16 cellular contexts compared by ENCODE assay signal in the genomic region with DNA sequence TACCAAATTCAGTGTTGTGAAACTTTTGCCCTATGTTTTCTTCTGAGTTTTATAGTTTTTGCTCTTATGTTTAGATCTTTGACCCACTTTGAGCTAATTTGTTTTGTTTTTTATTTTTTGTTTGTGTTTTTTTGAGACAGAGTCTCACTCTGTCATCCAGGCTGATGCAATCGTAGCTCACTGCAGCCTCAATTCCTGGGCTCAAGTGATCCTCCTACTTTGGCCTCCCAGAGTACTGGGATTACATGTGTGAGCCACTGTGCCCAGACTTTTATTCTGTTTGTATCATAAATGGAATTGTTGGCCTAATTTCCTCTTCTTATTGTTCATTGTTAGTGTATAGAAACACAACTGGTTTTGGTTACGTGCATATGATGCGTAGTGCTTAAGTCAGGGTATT.
"Had no signal": no experiment of that assay in that cellular context is flagged by ENCODE, and none has a peak within 500 bp of the region (broad histone marks: within the 10 kb centered on the region; RNA-seq: fewer than 3 reads in every experiment).

No MANE protein-coding gene starts in this region.

- H3K4me3 Mint-ChIP-seq: endodermal cell, nephron had no signal

- ATAC-seq: heart right ventricle, left cardiac atrium, psoas muscle had no signal

- H3K27ac Mint-ChIP-seq: activated T-helper 2 cell treated with anti-CD3 and anti-CD28 coated beads, Interferon-gamma antibody, Interleukin-2, Interleukin-4, amounts not matched to agents 10 μg/mL and 5 μg/mL and 100 μg/mL, durations not matched to agents 14 hours and 24 hours and 36 hours; endodermal cell; nephron had no signal

- DNase-seq: activated CD4-positive, CD25-positive, alpha-beta regulatory T cell treated with anti-CD3 and anti-CD28 coated beads, Interleukin-2, amount 50 U/mL, for 72 hours; activated naive CD4-positive, alpha-beta T cell treated with Interleukin-2 at 50 U/mL for 16 hours; endodermal cell; esophagus squamous epithelium; heart right ventricle; islet precursor cell; left cardiac atrium; ovary; psoas muscle; SIG-M5; SK-N-SH; stimulated activated CD4-positive, alpha-beta T cell treated with anti-CD3 and anti-CD28 coated beads, Interleukin-12 subunit alpha, Interleukin-12 subunit beta, amount 100 ng/mL, for 4 hours; stimulated activated CD4-positive, alpha-beta T cell treated with anti-CD3 and anti-CD28 coated beads, Interleukin-4, amount 100 ng/mL, for 4 hours; transverse colon had no signal

- H3K4me1 Mint-ChIP-seq: endodermal cell, nephron had no signal

- H3K9me3 Mint-ChIP-seq: activated T-helper 2 cell treated with anti-CD3 and anti-CD28 coated beads, Interferon-gamma antibody, Interleukin-2, Interleukin-4, amounts not matched to agents 10 μg/mL and 5 μg/mL and 100 μg/mL, durations not matched to agents 14 hours and 24 hours and 36 hours had no signal
